ENCODE assay signal across 8 cellular contexts in the genomic region with DNA sequence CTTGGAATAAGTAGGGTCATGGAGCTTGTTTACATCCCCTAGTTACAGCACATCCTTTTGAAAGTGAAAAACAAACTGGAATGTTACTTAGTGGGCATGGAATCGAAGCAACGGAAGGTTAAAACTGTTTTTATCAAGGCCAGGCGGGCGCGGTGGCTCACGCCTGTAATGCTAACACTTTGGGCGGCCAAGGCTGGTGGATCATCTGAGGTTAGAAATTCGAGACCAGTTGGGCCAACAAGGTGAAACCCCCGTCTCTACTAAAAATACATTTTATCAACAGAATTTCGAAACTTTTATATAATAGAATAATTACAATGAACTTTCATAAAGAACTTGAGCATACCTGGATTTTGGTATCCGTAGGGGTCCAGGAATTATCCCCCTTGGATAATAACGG. TPM values are rescaled to one million over a fixed set of nuclear protein-coding genes. Genes with fewer than 3 reads are reported as not detected.
DNase-seq lines count a peak whose midpoint lies in the region; ATAC-seq and TF ChIP-seq lines count a peak whose summit lies in the region.

No MANE protein-coding gene starts in this region.

- BruUV-seq in MCF 10A (replicated peaks; lab: Mats Ljungman, UMichigan), result no TSS peak

- TF ChIP-seq EP300 in upper lobe of left lung (IDR thresholded peaks at IDR 0.05), result no peak

- peak overlapping the region; percentile 85 for H3K4me3 Mint-ChIP-seq in MCF 10A (ENCODE audit: unreplicated experiment)

- H3K4me1 Mint-ChIP-seq in MCF 10A (ENCODE audit: insufficient read depth, unreplicated experiment), result peaks cover 9% of the 10 kb centered on the region

- peak overlapping the region; percentile 93 for H3K27ac Mint-ChIP-seq in MCF 10A (ENCODE audit: low read depth, unreplicated experiment)

- H3K56ac ChIP-seq in mesendoderm (ENCODE audit: low read length), result peak overlapping the region; percentile 96

- intact Hi-C loops in heart left ventricle (cut with DNase I) (loop anchor here in 6 of 10 donors (2.0 to 10.0 kb wide), 6 partner anchors 172 to 552 kb away; a partner anchor contains a TSS), left ventricle myocardium superior (cut with micrococcal nuclease) (no loop called here), MCF 10A (cut with micrococcal nuclease) (no loop called here)

- no peaks in the 10 kb centered on the region for H3K9me3 Mint-ChIP-seq in MCF 10A (ENCODE audit: unreplicated experiment)

- peak overlapping the region; percentile 97 for H3K9ac ChIP-seq in mesendoderm (ENCODE audit: low read length)

- H3K36me3 Mint-ChIP-seq in MCF 10A (ENCODE audit: insufficient read depth, unreplicated experiment), result peaks cover 36% of the 10 kb centered on the region

- ATAC-seq in heart left ventricle, result no peak
- ATAC-seq in left ventricle myocardium superior, result no peak
- ATAC-seq in upper lobe of left lung (ENCODE audit: low FRiP score in 2 of 2), result no peak
- no peak for ATAC-seq in HG02763 (IDR thresholded peaks at IDR 0.05; ENCODE audit: unreplicated experiment)
- no peak for ATAC-seq in GM21619 (IDR thresholded peaks at IDR 0.05; ENCODE audit: unreplicated experiment)

- no peak overlapping the region for H4K8ac ChIP-seq in mesendoderm (ENCODE audit: low read depth, low read length)

- peaks cover 7% of the 10 kb centered on the region for H3K79me2 ChIP-seq in mesendoderm (ENCODE audit: control insufficient read depth, insufficient read depth, low read length)

- no peak overlapping the region for H2BK15ac ChIP-seq in mesendoderm (replicated peaks; ENCODE audit: low read depth)

- no peaks in the 10 kb centered on the region for H3K9me3 ChIP-seq in heart left ventricle
- no peaks in the 10 kb centered on the region for H3K9me3 ChIP-seq in upper lobe of left lung

- CTCF ChIA-PET in MCF 10A (lab: Yijun Ruan, JAX), result interaction anchor here (0.6 to 0.7 kb wide), 3 partner anchors 338 to 814 kb away, joined by 3 read pairs; no protein-coding TSS in a partner anchor

- no peak overlapping the region for H4K5ac ChIP-seq in mesendoderm (ENCODE audit: low read length)

- no peaks in the 10 kb centered on the region for H3K27me3 Mint-ChIP-seq in MCF 10A (ENCODE audit: insufficient read depth, unreplicated experiment)

- H3K4me2 ChIP-seq in mesendoderm (ENCODE audit: low read length), result no peak overlapping the region

- no peak overlapping the region for H2BK5ac ChIP-seq in mesendoderm (ENCODE audit: low read length)

- H3K79me1 ChIP-seq in mesendoderm (ENCODE audit: low read length), result peaks cover 8% of the 10 kb centered on the region

- 79 to 85% (median 83%) methylated on average over 12 of the region's 12 CpGs for whole genome bisulfite sequencing in heart left ventricle, 4 donors
- whole genome bisulfite sequencing in mesendoderm (ENCODE audit: extremely low coverage, insufficient coverage, low lambda C conversion rate), result no CpG with 5 or more reads among the region's 12 CpGs
- 86 to 91% methylated on average over 12 of the region's 12 CpGs for WGBS in upper lobe of left lung, 2 donors

- POLR2A ChIA-PET in MCF 10A (lab: Yijun Ruan, JAX), result interaction anchor here (0.7 to 3.7 kb wide), 20 partner anchors 8 to 528 kb away, joined by 3 to 50 read pairs (median 6); a partner anchor contains a TSS

- no peak overlapping the region for H2BK120ac ChIP-seq in mesendoderm (ENCODE audit: low read depth, low read length)

- no peak for DNase-seq in heart left ventricle
- no peak for DNase-seq in left ventricle myocardium superior
- DNase-seq in MCF 10A (ENCODE audit: unreplicated experiment), result no peak
- DNase-seq in mesendoderm, result no peak
- DNase-seq in upper lobe of left lung, result peak in 1 of 2 donors; percentile 46
- DNase-seq in SHP77 (lab: John Stamatoyannopoulos, UW), result no peak

- peak overlapping the region; percentile 92 to 99 (median 98) for H3K27ac ChIP-seq in heart left ventricle
- no peak overlapping the region for H3K27ac ChIP-seq in mesendoderm (ENCODE audit: low read depth, low read length)
- H3K27ac ChIP-seq in upper lobe of left lung, result peak overlapping the region; percentile 90 to 98 (median 97)

- H3K23ac ChIP-seq in mesendoderm (ENCODE audit: low read length), result no peak overlapping the region

- peaks cover 5 to 29% (median 22%) of the 10 kb centered on the region in 12 donors for H3K4me1 ChIP-seq in heart left ventricle
- no peaks in the 10 kb centered on the region for H3K4me1 ChIP-seq in mesendoderm (ENCODE audit: control insufficient read depth, low read depth, low read length)
- H3K4me1 ChIP-seq in upper lobe of left lung, result peaks cover 15 to 35% (median 20%) of the 10 kb centered on the region in 4 donors

- no peaks in the 10 kb centered on the region for H3K27me3 ChIP-seq in heart left ventricle
- no peaks in the 10 kb centered on the region for H3K27me3 ChIP-seq in mesendoderm (ENCODE audit: insufficient read depth, low read length, poor library complexity)
- no peaks in the 10 kb centered on the region for H3K27me3 ChIP-seq in upper lobe of left lung

- H3K4me3 ChIP-seq in heart left ventricle (peak overlapping the region in 10 of 12 donors; percentile 64 to 98 (median 82)), mesendoderm (ENCODE audit: low read length) (no peak overlapping the region), upper lobe of left lung (peak overlapping the region in 3 of 4 donors; percentile 75 to 90 (median 79))

- H3K18ac ChIP-seq in mesendoderm (ENCODE audit: low read length), result no peak overlapping the region

- no peak for TF ChIP-seq CTCF in heart left ventricle (IDR thresholded peaks at IDR 0.05)
- no peak for TF ChIP-seq CTCF in MCF 10A (IDR thresholded peaks at IDR 0.05; ENCODE audit: unreplicated experiment)
- no peak for TF ChIP-seq CTCF in upper lobe of left lung (IDR thresholded peaks at IDR 0.05)

- H3K4ac ChIP-seq in mesendoderm (ENCODE audit: low read depth, low read length), result no peak overlapping the region

- no peak overlapping the region for H2AK5ac ChIP-seq in mesendoderm (ENCODE audit: low read length)

- H3K36me3 ChIP-seq in heart left ventricle (peaks cover 0 to 30% (median 24%) of the 10 kb centered on the region in 9 donors), mesendoderm (ENCODE audit: control insufficient read depth, insufficient read depth, low read length) (no peaks in the 10 kb centered on the region), upper lobe of left lung (peaks cover 8 to 24% (median 12%) of the 10 kb centered on the region in 4 donors)

- TF ChIP-seq POLR2A in heart left ventricle (IDR thresholded peaks at IDR 0.05) (no peak), upper lobe of left lung (IDR thresholded peaks at IDR 0.05) (no peak)

RNA-seq across cellular contexts. Expression of a gene that starts 1.1 kb away (rescaled TPM):
- total RNA-seq in heart left ventricle (100 to 1,000 TPM in 2 of 9 donors, 10 to 100 TPM in 7; 55.4 to 129 (median 68.9) TPM), left ventricle myocardium superior (56.7 TPM), MCF 10A (2022) (49.7 and 58.0 TPM in 2 replicates), upper lobe of left lung (100 to 1,000 TPM in 4 of 6 donors, 10 to 100 TPM in 2; 78.8 to 205 (median 126) TPM)
- polyA plus RNA-seq in heart left ventricle, result 10 to 100 TPM; 48.5 to 49.5 TPM
- polyA plus RNA-seq in mesendoderm (2013, experiment 1 of 2), result 24.1 TPM
- polyA plus RNA-seq in mesendoderm (2013, experiment 2 of 2), result 24.4 TPM

RNA-seq across cellular contexts. Expression of a gene that starts 9.4 kb away (rescaled TPM):
- total RNA-seq in heart left ventricle, result 10 to 100 TPM; 19.4 to 43.4 (median 28.4) TPM
- polyA plus RNA-seq in heart left ventricle, result 10 to 100 TPM; 34.1 to 39.3 TPM
- 31.6 TPM for total RNA-seq in left ventricle myocardium superior
- 104 and 105 TPM in 2 replicates for total RNA-seq in MCF 10A (2022)
- 79.9 TPM for polyA plus RNA-seq in mesendoderm (2013, experiment 1 of 2)
- 72.0 TPM for polyA plus RNA-seq in mesendoderm (2013, experiment 2 of 2)
- total RNA-seq in upper lobe of left lung, result 100 to 1,000 TPM in 1 of 6 donors, 10 to 100 TPM in 5; 37.6 to 105 (median 57.0) TPM

RNA-seq across cellular contexts. Expression of a gene that starts 23.3 kb away (rescaled TPM):
- total RNA-seq in heart left ventricle (100 to 1,000 TPM; 394 to 789 (median 635) TPM), left ventricle myocardium superior (701 TPM), MCF 10A (2022) (75.1 and 91.1 TPM in 2 replicates), upper lobe of left lung (100 to 1,000 TPM in 4 of 6 donors, 10 to 100 TPM in 2; 76.1 to 160 (median 134) TPM)
- 100 to 1,000 TPM; 247 to 519 TPM for polyA plus RNA-seq in heart left ventricle
- polyA plus RNA-seq in mesendoderm (2013, experiment 1 of 2), result 40.8 TPM
- 40.9 TPM for polyA plus RNA-seq in mesendoderm (2013, experiment 2 of 2)

RNA-seq across cellular contexts. Expression of a gene that starts 42.0 kb away (rescaled TPM):
- total RNA-seq in heart left ventricle, result under 1 TPM in 5 of 9 donors, not detected in 4; 0.07 to 0.25 (median 0.14) TPM
- polyA plus RNA-seq in heart left ventricle, result under 1 TPM; 0.03 to 0.11 TPM
- total RNA-seq in left ventricle myocardium superior, result not detected
- 0.07 TPM in 1 of 2 replicates, not detected in the other for total RNA-seq in MCF 10A (2022)
- 0.22 TPM for polyA plus RNA-seq in mesendoderm (2013, experiment 1 of 2)
- 0.18 TPM for polyA plus RNA-seq in mesendoderm (2013, experiment 2 of 2)
- total RNA-seq in upper lobe of left lung, result under 1 TPM in 3 of 6 donors, not detected in 3; 0.06 to 0.55 (median 0.30) TPM

Comparison
In these comparisons a context has a peak if more than half of its experiments do, and no peak if none do; other contexts are left out.
1. intact Hi-C loops: an anchor here in heart left ventricle (2.0 to 10.0 kb wide); none called in left ventricle myocardium superior and MCF 10A.